1 cellular context compared by ENCODE assay signal in the genomic region with DNA sequence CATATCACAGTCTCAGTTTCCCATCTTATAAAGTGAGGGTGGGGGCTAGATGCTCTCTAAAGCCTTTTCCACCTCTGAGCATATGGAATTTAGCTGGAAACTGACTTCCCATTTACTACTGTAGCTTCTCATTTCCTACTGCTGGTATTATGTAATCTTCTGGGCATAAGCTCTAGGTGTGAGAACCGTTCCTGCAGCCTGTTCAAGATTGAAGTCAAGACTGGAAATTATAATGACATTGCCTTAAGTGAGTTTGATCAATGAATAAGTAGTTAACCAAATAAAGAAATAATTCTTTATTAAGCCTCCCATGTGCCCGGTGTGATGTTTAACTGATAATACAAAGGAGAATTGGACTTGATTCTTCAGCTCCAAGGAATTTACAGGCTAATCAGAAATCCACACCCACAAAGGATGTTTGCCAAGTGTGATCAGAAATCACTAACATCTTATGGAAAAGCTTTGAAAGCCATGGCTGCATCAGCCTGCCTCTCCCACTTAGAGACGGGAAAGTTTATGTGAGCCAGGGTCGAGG.
TF ChIP-seq lines count a peak whose summit lies in the region.

No MANE protein-coding gene starts in this region.

TF ChIP-seq in IMR-90, 13 proteins besides CTCF, POLR2A, EP300 and RAD21:
- TF ChIP-seq MAFK (IDR thresholded peaks at IDR 0.05; ENCODE audit: low read depth, low read length) = no peak
- no peak for TF ChIP-seq BHLHE40 (IDR thresholded peaks at IDR 0.05; ENCODE audit: low read depth, low read length)
- no peak for TF ChIP-seq RCOR1 (IDR thresholded peaks at IDR 0.05; ENCODE audit: insufficient replicate concordance, low read length)
- TF ChIP-seq, protein P1, sequence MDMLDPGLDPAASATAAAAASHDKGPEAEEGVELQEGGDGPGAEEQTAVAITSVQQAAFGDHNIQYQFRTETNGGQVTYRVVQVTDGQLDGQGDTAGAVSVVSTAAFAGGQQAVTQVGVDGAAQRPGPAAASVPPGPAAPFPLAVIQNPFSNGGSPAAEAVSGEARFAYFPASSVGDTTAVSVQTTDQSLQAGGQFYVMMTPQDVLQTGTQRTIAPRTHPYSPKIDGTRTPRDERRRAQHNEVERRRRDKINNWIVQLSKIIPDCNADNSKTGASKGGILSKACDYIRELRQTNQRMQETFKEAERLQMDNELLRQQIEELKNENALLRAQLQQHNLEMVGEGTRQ (IDR thresholded peaks at IDR 0.05; ENCODE audit: low read depth, low read length) = no peak
- TF ChIP-seq MXI1 (IDR thresholded peaks at IDR 0.05; ENCODE audit: borderline replicate concordance, low read depth, low read length) = no peak
- no peak for TF ChIP-seq FOS (IDR thresholded peaks at IDR 0.05; ENCODE audit: low read depth, low read length)
- TF ChIP-seq, protein P2, sequence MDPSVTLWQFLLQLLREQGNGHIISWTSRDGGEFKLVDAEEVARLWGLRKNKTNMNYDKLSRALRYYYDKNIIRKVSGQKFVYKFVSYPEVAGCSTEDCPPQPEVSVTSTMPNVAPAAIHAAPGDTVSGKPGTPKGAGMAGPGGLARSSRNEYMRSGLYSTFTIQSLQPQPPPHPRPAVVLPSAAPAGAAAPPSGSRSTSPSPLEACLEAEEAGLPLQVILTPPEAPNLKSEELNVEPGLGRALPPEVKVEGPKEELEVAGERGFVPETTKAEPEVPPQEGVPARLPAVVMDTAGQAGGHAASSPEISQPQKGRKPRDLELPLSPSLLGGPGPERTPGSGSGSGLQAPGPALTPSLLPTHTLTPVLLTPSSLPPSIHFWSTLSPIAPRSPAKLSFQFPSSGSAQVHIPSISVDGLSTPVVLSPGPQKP (IDR thresholded peaks at IDR 0.05; ENCODE audit: borderline replicate concordance, low read depth, low read length) = no peak
- TF ChIP-seq SMC3 (IDR thresholded peaks at IDR 0.05; ENCODE audit: low read depth, low read length) = no peak
- no peak for TF ChIP-seq NFE2L2 (IDR thresholded peaks at IDR 0.05; ENCODE audit: low read depth, low read length)
- TF ChIP-seq CHD1 (IDR thresholded peaks at IDR 0.05; ENCODE audit: low read depth, low read length) = no peak
